1 cellular context compared by ENCODE assay signal in genomic region chr10:129613377-129613980, GRCh38.
TF ChIP-seq lines count a peak whose summit lies in the region.

No MANE protein-coding gene starts in this region.

TF ChIP-seq in HepG2, 621 proteins besides CTCF, POLR2A, EP300 and RAD21 (continued from another document):
- TF ChIP-seq SMC3 (IDR thresholded peaks at IDR 0.05; ENCODE audit: low read length): no peak
- no peak for TF ChIP-seq RNF219 (CRISPR knock-in tag; IDR thresholded peaks at IDR 0.05)
- TF ChIP-seq ZNF263 (CRISPR knock-in tag; IDR thresholded peaks at IDR 0.05): no peak
